In the genomic region with DNA sequence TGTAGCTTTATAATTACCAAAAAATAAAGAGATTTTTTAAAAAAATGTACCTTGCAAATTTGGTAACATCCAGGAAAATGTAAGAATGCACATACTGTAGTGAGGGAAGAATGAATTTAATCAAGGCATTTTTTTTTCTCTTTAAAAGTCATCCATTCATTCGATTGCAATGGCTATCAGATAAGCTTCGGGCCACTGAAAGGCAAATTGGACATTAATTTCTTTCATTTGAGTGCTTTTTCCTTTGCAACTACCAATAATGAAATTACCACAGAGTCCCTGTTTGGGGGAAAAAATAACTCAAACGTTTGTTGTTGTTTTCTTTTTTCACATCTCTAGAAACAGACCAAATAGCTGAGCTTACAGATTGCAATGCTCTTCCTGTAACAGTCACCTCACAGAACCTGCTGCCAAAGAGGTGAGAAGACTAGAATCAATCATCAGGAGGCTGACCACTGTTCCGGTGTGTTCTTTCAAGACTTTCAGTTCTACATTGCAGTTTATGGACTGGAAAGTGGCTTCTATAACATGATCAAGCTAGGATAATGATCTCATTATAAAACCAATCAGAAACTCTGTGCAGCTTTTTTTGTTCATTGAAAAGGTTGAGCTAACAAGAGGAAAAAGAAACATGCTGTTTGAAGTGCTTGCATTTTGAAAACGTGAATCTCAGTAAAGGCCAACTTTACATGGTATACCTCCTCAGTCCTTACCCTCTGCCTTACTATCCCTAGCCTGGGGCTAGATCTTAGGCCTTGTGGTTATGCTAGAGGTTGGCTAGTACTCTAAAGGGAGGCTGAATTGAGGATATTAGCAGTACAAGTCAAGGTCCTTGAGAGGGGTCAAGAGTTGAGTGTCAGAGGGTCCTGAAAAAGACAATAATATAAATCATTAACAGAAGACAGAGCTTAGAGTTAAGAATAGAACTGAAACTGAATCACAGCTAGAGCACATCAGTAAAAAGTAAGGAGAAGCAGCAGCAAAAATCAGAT, we compare ENCODE assay signal across 14 cellular contexts.
DNase-seq lines count a peak whose midpoint lies in the region; ATAC-seq, FAIRE-seq and TF ChIP-seq lines count a peak whose summit lies in the region.
"Had no signal": no experiment of that assay in that cellular context is flagged by ENCODE, and none has a peak within 500 bp of the region (broad histone marks: within the 10 kb centered on the region; RNA-seq: fewer than 3 reads in every experiment).

No MANE protein-coding gene starts in this region.

- H2BK5ac ChIP-seq in mesenchymal stem cell (ENCODE audit: low read depth, low read length, poor library complexity, severe bottlenecking) = no peak overlapping the region

- H2BK15ac ChIP-seq in mesenchymal stem cell (ENCODE audit: low read depth, poor library complexity, severe bottlenecking) = no peak overlapping the region

- H4K20me1 ChIP-seq in GM12878 (ENCODE audit: control insufficient read depth, insufficient read depth) = no peaks in the 10 kb centered on the region

- H2AFZ ChIP-seq in GM12878 (ENCODE audit: control insufficient read depth, low read depth, low read length) = no peak overlapping the region
- H2AFZ ChIP-seq in mesenchymal stem cell (ENCODE audit: low read depth, low read length) = no peak overlapping the region

- no peak overlapping the region for H3K18ac ChIP-seq in mesenchymal stem cell (ENCODE audit: low read depth in 1 of 2, low read length in 2 of 2)

- BruUV-seq in GM12878 (replicated peaks; lab: Mats Ljungman, UMichigan) = no TSS peak

- no peaks in the 10 kb centered on the region for H3K79me1 ChIP-seq in mesenchymal stem cell (replicated peaks; ENCODE audit: low read length, poor library complexity, severe bottlenecking)

- no peak overlapping the region for H3K9ac ChIP-seq in GM12878 (ENCODE audit: control insufficient read depth, insufficient read depth, low read length)
- H3K9ac ChIP-seq in mesenchymal stem cell (ENCODE audit: low read length) = no peak overlapping the region

- CTCF ChIA-PET in GM12878 (lab: Yijun Ruan, JAX) = interaction anchor here (0.8 to 2.2 kb wide), 9 partner anchors 9 to 114 kb away, joined by 3 to 15 read pairs (median 4); no protein-coding TSS in a partner anchor
- CTCF ChIA-PET in activated naive CD4-positive, alpha-beta T cell treated with anti-CD3 and anti-CD28 coated beads for 36 hours (lab: Charles Lee) = no interaction called here

- FAIRE-seq in GM12878 (lab: Jason Lieb, UNC) = peak; percentile 82
- FAIRE-seq: frontal cortex had no signal

- no peak overlapping the region for H4K8ac ChIP-seq in mesenchymal stem cell (ENCODE audit: low read length)

- no peak for TF ChIP-seq RAD21 in GM12878 (IDR thresholded peaks at IDR 0.05; ENCODE audit: insufficient read depth, low read depth, low read length)

- no peak overlapping the region for H2BK12ac ChIP-seq in mesenchymal stem cell (ENCODE audit: low read length in 2 of 2)

- peaks cover 2% of the 10 kb centered on the region for H3K27me3 Mint-ChIP-seq in activated naive CD4-positive, alpha-beta T cell treated with anti-CD3 and anti-CD28 coated beads for 36 hours (ENCODE audit: low read depth)
- H3K27me3 Mint-ChIP-seq: activated CD4-positive, alpha-beta memory T cell treated with anti-CD3 and anti-CD28 coated beads for 36 hours; stimulated activated memory B cell treated with anti-CD40 and anti-IgM and Interleukin-4, amounts not matched to agents 10 μg/mL and 1 μg/mL and 100 μg/mL, for 72 hours had no signal

- no peak for TF ChIP-seq POLR2A in GM12878 (IDR thresholded peaks at IDR 0.05; ENCODE audit: low read depth, low read length)

- no peak overlapping the region for H3K27ac Mint-ChIP-seq in activated naive CD4-positive, alpha-beta T cell treated with anti-CD3 and anti-CD28 coated beads for 36 hours
- H3K27ac Mint-ChIP-seq: activated CD4-positive, alpha-beta memory T cell treated with anti-CD3 and anti-CD28 coated beads for 36 hours; stimulated activated memory B cell treated with anti-CD40 and anti-IgM and Interleukin-4, amounts not matched to agents 10 μg/mL and 1 μg/mL and 100 μg/mL, for 72 hours had no signal

- H3K27me3 ChIP-seq in GM12878 (replicated peaks in 1 of 2; ENCODE audit: control insufficient read depth in 2 of 2, insufficient read depth in 2 of 2, low read length in 1 of 2) (no peaks in the 10 kb centered on the region), mesenchymal stem cell (ENCODE audit: control insufficient read depth in 1 of 2, insufficient read depth in 1 of 2, low read length in 2 of 2) (no peaks in the 10 kb centered on the region)

- H3K27ac ChIP-seq in GM12878 (ENCODE audit: control insufficient read depth, insufficient read depth) (peak overlapping the region; percentile 26; the same call in 1 of the 2 replicates), mesenchymal stem cell (ENCODE audit: low read length, poor library complexity, severe bottlenecking) (no peak overlapping the region)
- H3K27ac ChIP-seq: C4-2B had no signal

- 6% methylated on average over 5 of the region's 5 CpGs for WGBS in GM12878 (ENCODE audit: insufficient coverage, insufficient replicate concordance, low lambda C conversion rate, missing lambda C conversion rate)
- 95% methylated on average over 3 of the region's 5 CpGs for WGBS in mesenchymal stem cell

- H2BK120ac ChIP-seq in mesenchymal stem cell (ENCODE audit: low read depth, low read length) = no peak overlapping the region

- H3K36me3 Mint-ChIP-seq in activated naive CD4-positive, alpha-beta T cell treated with anti-CD3 and anti-CD28 coated beads for 36 hours (ENCODE audit: low read depth) = no peaks in the 10 kb centered on the region
- H3K36me3 Mint-ChIP-seq: activated CD4-positive, alpha-beta memory T cell treated with anti-CD3 and anti-CD28 coated beads for 36 hours; stimulated activated memory B cell treated with anti-CD40 and anti-IgM and Interleukin-4, amounts not matched to agents 10 μg/mL and 1 μg/mL and 100 μg/mL, for 72 hours had no signal

- H3K4me2 ChIP-seq in GM12878 (ENCODE audit: control insufficient read depth, insufficient read depth) (peak overlapping the region; percentile 34), mesenchymal stem cell (ENCODE audit: low read length, poor library complexity, severe bottlenecking) (no peak overlapping the region)

- H3K9me3 ChIP-seq in GM12878 (replicated peaks; ENCODE audit: control insufficient read depth, insufficient read depth, low read length) (no peaks in the 10 kb centered on the region), mesenchymal stem cell (ENCODE audit: control insufficient read depth, low read length) (peaks cover 3% of the 10 kb centered on the region)

- no peaks in the 10 kb centered on the region for H3K4me1 Mint-ChIP-seq in activated naive CD4-positive, alpha-beta T cell treated with anti-CD3 and anti-CD28 coated beads for 36 hours (ENCODE audit: low read depth)
- H3K4me1 Mint-ChIP-seq: stimulated activated memory B cell treated with anti-CD40 and anti-IgM and Interleukin-4, amounts not matched to agents 10 μg/mL and 1 μg/mL and 100 μg/mL, for 72 hours had no signal

- H3K14ac ChIP-seq in mesenchymal stem cell (ENCODE audit: low read length in 2 of 2) = no peak overlapping the region

- no peaks in the 10 kb centered on the region for H3K79me2 ChIP-seq in GM12878 (ENCODE audit: control insufficient read depth, insufficient read depth, low read length)

- no peak overlapping the region for H4K91ac ChIP-seq in mesenchymal stem cell (ENCODE audit: low read length)

- H3K4me3 ChIP-seq in GM12878 (no peak overlapping the region), mesenchymal stem cell (ENCODE audit: insufficient read depth in 1 of 2, low read depth in 1 of 2, low read length in 2 of 2) (no peak overlapping the region)

- DNase-seq in GM12878 (ENCODE audit: low read depth, low spot score) (peak; percentile 78), NCI-H510A treated with DMSO at 0.1 percent for 48 hours (lab: John Stamatoyannopoulos, UW) (no peak), AML-193 (lab: John Stamatoyannopoulos, UW) (no peak), mesenchymal stem cell (no peak)
- DNase-seq in activated naive CD4-positive, alpha-beta T cell treated with anti-CD3 and anti-CD28 coated beads for 36 hours = no peak
- DNase-seq: activated CD4-positive, alpha-beta memory T cell treated with anti-CD3 and anti-CD28 coated beads for 36 hours; left ventricle myocardium superior; NCI-H526 had no signal

- peak; percentile 83 to 92; a peak in 3 of 4 replicates for TF ChIP-seq EP300 in GM12878 (IDR thresholded peaks at IDR 0.05; ENCODE audit: borderline replicate concordance in 1 of 2, control insufficient read depth in 1 of 2, low read depth in 2 of 2, low read length in 2 of 2)

- in situ Hi-C loops in GM12878 (cut with MboI) = no loop called here

- H3K36me3 ChIP-seq in GM12878 (ENCODE audit: control insufficient read depth in 2 of 2, insufficient read depth in 2 of 2, low read length in 1 of 2) (no peaks in the 10 kb centered on the region), mesenchymal stem cell (ENCODE audit: control insufficient read depth in 1 of 2, insufficient read depth in 2 of 2, low read depth in 1 of 2, low read length in 2 of 2) (no peaks in the 10 kb centered on the region)

- intact Hi-C loops in GM12878 (cut with micrococcal nuclease; ENCODE audit: unreplicated experiment) = loop anchor here (1.0 to 2.0 kb wide), 3 partner anchors 15 to 57 kb away; no protein-coding TSS in a partner anchor
- intact Hi-C loops in activated naive CD4-positive, alpha-beta T cell treated with anti-CD3 and anti-CD28 coated beads for 36 hours (cut with micrococcal nuclease) = no loop called here

- no peaks in the 10 kb centered on the region; the same call in 1 of the 2 replicates for H3K4me1 ChIP-seq in GM12878 (ENCODE audit: control insufficient read depth, insufficient read depth, low read length)
- H3K4me1 ChIP-seq in mesenchymal stem cell (ENCODE audit: control insufficient read depth, insufficient read depth, low read depth, low read length) = no peaks in the 10 kb centered on the region

- H3K4me3 Mint-ChIP-seq in activated naive CD4-positive, alpha-beta T cell treated with anti-CD3 and anti-CD28 coated beads for 36 hours = no peak overlapping the region
- H3K4me3 Mint-ChIP-seq: activated CD4-positive, alpha-beta memory T cell treated with anti-CD3 and anti-CD28 coated beads for 36 hours; stimulated activated memory B cell treated with anti-CD40 and anti-IgM and Interleukin-4, amounts not matched to agents 10 μg/mL and 1 μg/mL and 100 μg/mL, for 72 hours had no signal

- RAD21 ChIA-PET in GM12878 (lab: Charles Lee; ENCODE audit: unreplicated experiment) = interaction anchor here (0.8 to 2.3 kb wide), 4 partner anchors 9 to 20 kb away, joined by 4 to 21 read pairs (median 4); no protein-coding TSS in a partner anchor

- peaks cover 2% of the 10 kb centered on the region for H3K9me3 Mint-ChIP-seq in activated naive CD4-positive, alpha-beta T cell treated with anti-CD3 and anti-CD28 coated beads for 36 hours

- no peak for TF ChIP-seq CTCF in GM12878 (IDR thresholded peaks at IDR 0.05 in 2 of 3, conservative IDR thresholded peaks at IDR 0.05 in 1 of 3; ENCODE audit: control insufficient read depth in 2 of 3, extremely low read depth in 1 of 3, insufficient read depth in 1 of 3, low read depth in 3 of 3, low read length in 3 of 3)

- H3K23ac ChIP-seq in mesenchymal stem cell (ENCODE audit: low read length in 2 of 2) = no peak overlapping the region

- POLR2A ChIA-PET in GM12878 (lab: Charles Lee) = interaction anchor here (0.8 to 1.4 kb wide), 3 partner anchors 15 to 53 kb away, joined by 3 to 4 read pairs (median 4); no protein-coding TSS in a partner anchor

- ATAC-seq in GM18867 (IDR thresholded peaks at IDR 0.05; ENCODE audit: unreplicated experiment) (peak; percentile 96), GM21529 (IDR thresholded peaks at IDR 0.05; ENCODE audit: unreplicated experiment) (peak; percentile 76), HG03066 (IDR thresholded peaks at IDR 0.05; ENCODE audit: low read depth, unreplicated experiment) (peak; percentile 90), GM12878 (peak; percentile 98)
- ATAC-seq: left ventricle myocardium superior; stimulated activated memory B cell treated with anti-CD40 and anti-IgM and Interleukin-4, amounts not matched to agents 10 μg/mL and 1 μg/mL and 100 μg/mL, for 72 hours had no signal

- no peak overlapping the region for H3K4ac ChIP-seq in mesenchymal stem cell (ENCODE audit: low read depth in 1 of 2, low read length in 2 of 2)

- no peak overlapping the region for H2AK5ac ChIP-seq in mesenchymal stem cell (ENCODE audit: low read length, severe bottlenecking)

- SMC1A ChIA-PET in GM12878 (lab: Charles Lee; ENCODE audit: uncharacterized antibody, unreplicated experiment) = interaction anchor here (0.5 to 6.2 kb wide), 12 partner anchors 12 to 113 kb away, joined by 3 to 54 read pairs (median 4); no protein-coding TSS in a partner anchor
